Comparison of ENCODE assay signal across 28 cellular contexts in genomic region chr18:32287249-32287648, GRCh38.
DNase-seq lines count a peak whose midpoint lies in the region; ATAC-seq and TF ChIP-seq lines count a peak whose summit lies in the region.
"Had no signal": no experiment of that assay in that cellular context is flagged by ENCODE, and none has a peak within 500 bp of the region (broad histone marks: within the 10 kb centered on the region; RNA-seq: fewer than 3 reads in every experiment).

No MANE protein-coding gene starts in this region.

- H3K27ac ChIP-seq in ascending aorta, result peak overlapping the region; percentile 91
- no peak overlapping the region for H3K27ac ChIP-seq in right cardiac atrium (ENCODE audit: low read length)
- peak overlapping the region; percentile 91 to 99 for H3K27ac ChIP-seq in aorta (ENCODE audit: low read depth in 1 of 2, low read length in 2 of 2)
- H3K27ac ChIP-seq: body of pancreas, parathyroid adenoma, SJSA1, testis, uterus, WERI-Rb-1 had no signal

- H3K4me3 ChIP-seq in ascending aorta (peak overlapping the region; percentile 41 to 54), right cardiac atrium (ENCODE audit: low read length) (no peak overlapping the region), aorta (ENCODE audit: low read length in 2 of 2) (peak overlapping the region; percentile 16 to 33)
- H3K4me3 ChIP-seq: body of pancreas, SJSA1, testis, uterus had no signal

- intact Hi-C loops in Right ventricle myocardium inferior (cut with DNase I), result loop anchor here (5.0 kb wide), 2 partner anchors 140 to 185 kb away; partner anchors contain the start of gene GAREM1
- intact Hi-C loops in cardiac septum (cut with DNase I), result no loop called here
- intact Hi-C loops in ascending aorta (cut with DNase I), result loop anchor here (1.0 to 2.0 kb wide), 2 partner anchors 14 to 64 kb away; no protein-coding TSS in a partner anchor
- intact Hi-C loops in right cardiac atrium (cut with DNase I), result loop anchor here in 2 of 4 donors (5.0 kb wide), 2 partner anchors 180 to 185 kb away; partner anchors contain the start of gene GAREM1 (in 1 of the 2)
- intact Hi-C loops in aorta (cut with DNase I), result loop anchor here in 1 of 2 donors (2.0 to 5.0 kb wide), 3 partner anchors 60 to 180 kb away; no protein-coding TSS in a partner anchor

- TF ChIP-seq CTCF in ascending aorta (IDR thresholded peaks at IDR 0.05) (no peak), GM13977 (IDR thresholded peaks at IDR 0.05; ENCODE audit: extremely low read depth, insufficient read depth, missing control alignments) (no peak)

- H3K27me3 ChIP-seq in ascending aorta (no peaks in the 10 kb centered on the region), right cardiac atrium (ENCODE audit: control insufficient read depth, insufficient read depth) (no peaks in the 10 kb centered on the region), aorta (ENCODE audit: control insufficient read depth in 1 of 2, insufficient read depth in 2 of 2, low read length in 1 of 2) (no peaks in the 10 kb centered on the region)
- H3K27me3 ChIP-seq: body of pancreas, SJSA1, testis, uterus had no signal

- in situ Hi-C loops in GM13977 (cut with MboI; ENCODE audit: low pct_unique_long_range_greater_than_20kb, low sequenced_read_pairs, unreplicated experiment), result no loop called here

- H3K36me3 ChIP-seq in ascending aorta (no peaks in the 10 kb centered on the region), aorta (ENCODE audit: control insufficient read depth in 1 of 2, insufficient read depth in 2 of 2, low read length in 1 of 2) (no peaks in the 10 kb centered on the region)
- H3K36me3 ChIP-seq: SJSA1, uterus, WERI-Rb-1 had no signal

- no peaks in the 10 kb centered on the region for H3K9me3 ChIP-seq in ascending aorta
- H3K9me3 ChIP-seq in right cardiac atrium (ENCODE audit: control insufficient read depth, low read length), result no peaks in the 10 kb centered on the region
- no peaks in the 10 kb centered on the region for H3K9me3 ChIP-seq in aorta (ENCODE audit: control insufficient read depth, low read length)
- H3K9me3 ChIP-seq: body of pancreas, SJSA1, testis, uterus had no signal

- H3K4me1 ChIP-seq in ascending aorta, result peaks cover 4 to 41% of the 10 kb centered on the region in 2 donors
- H3K4me1 ChIP-seq in right cardiac atrium (ENCODE audit: control insufficient read depth, insufficient read depth, low read length), result peaks cover 3% of the 10 kb centered on the region
- peaks cover 0 to 5% of the 10 kb centered on the region in 2 donors for H3K4me1 ChIP-seq in aorta (ENCODE audit: control insufficient read depth in 1 of 2, insufficient read depth in 2 of 2, low read length in 2 of 2)
- H3K4me1 ChIP-seq: parathyroid adenoma, SJSA1, testis, uterus had no signal

- ATAC-seq in Right ventricle myocardium inferior, result peak; percentile 13
- ATAC-seq in right cardiac atrium, result peak in 1 of 2 donors; percentile 43
- ATAC-seq in aorta (ENCODE audit: low FRiP score), result peak; percentile 89
- ATAC-seq: body of pancreas; CD8-positive, alpha-beta T cell; esophagus mucosa had no signal

- DNase-seq in Right ventricle myocardium inferior (ENCODE audit: missing footprints) (no peak), cardiac septum (ENCODE audit: low spot score) (no peak), ascending aorta (ENCODE audit: low spot score in 2 of 2) (peak; percentile 34 to 91), right cardiac atrium (peak; percentile 40 to 63 (median 62)), aorta (peak; percentile 82 to 90), GM13977 (ENCODE audit: low spot score) (no peak), NCI-H446 treated with DMSO at 0.1 percent for 48 hours (lab: John Stamatoyannopoulos, UW) (no peak), NCI-H526 treated with DMSO at 0.1 percent for 48 hours (lab: John Stamatoyannopoulos, UW) (no peak)
- DNase-seq: activated CD4-positive, alpha-beta T cell treated with anti-CD3 and anti-CD28 coated beads, Interleukin-2, amount 50 U/mL, for 1 hour; activated naive CD4-positive, alpha-beta T cell; activated T-cell treated with anti-CD3 and anti-CD28 coated beads, Interleukin-2, amount 50 U/mL, for 48 hours; body of pancreas; CD8-positive, alpha-beta T cell; cerebellar nuclear complex; EL; KBM-7; MM.1S; NCI-H2029; NCI-H2227 treated with DMSO at 0.1 percent for 48 hours; NCI-H774; retina; stimulated activated CD8-positive, alpha-beta memory T cell treated with anti-CD3 and anti-CD28 coated beads, Interleukin-4, amount 100 ng/mL, for 48 hours; testis; uterus; WERI-Rb-1 had no signal

- WGBS in right cardiac atrium, result 72% methylated on average over 16 of the region's 16 CpGs
- 27 to 30% methylated on average over 16 of the region's 16 CpGs for WGBS in aorta, 2 donors

Comparison
In these comparisons a context has a peak if more than half of its experiments do, and no peak if none do; other contexts are left out.
1. DNase-seq: peak in ascending aorta (2 of 2), right cardiac atrium (3 of 3) and aorta (2 of 2); none in Right ventricle myocardium inferior (single experiment), cardiac septum (single experiment), GM13977 (single experiment), NCI-H446 treated with DMSO at 0.1 percent for 48 hours (single experiment) and NCI-H526 treated with DMSO at 0.1 percent for 48 hours (single experiment).